In genomic region chr10:88541116-88541626, GRCh38 we compare ENCODE assay signal across 19 cellular contexts. TPM values are rescaled to one million over a fixed set of nuclear protein-coding genes. Genes with fewer than 3 reads are reported as not detected.
DNase-seq lines count a peak whose midpoint lies in the region; ATAC-seq and TF ChIP-seq lines count a peak whose summit lies in the region.
"Had no signal": no experiment of that assay in that cellular context is flagged by ENCODE, and none has a peak within 500 bp of the region (broad histone marks: within the 10 kb centered on the region; RNA-seq: fewer than 3 reads in every experiment).

No MANE protein-coding gene starts in this region.

- H3K36me3 Mint-ChIP-seq in WTC11, result no peaks in the 10 kb centered on the region
- H3K36me3 Mint-ChIP-seq: activated naive CD8-positive, alpha-beta T cell treated with anti-CD3 and anti-CD28 coated beads, Interleukin-2, amount 10 ng/mL, durations not matched to agents 7 days and 5 days; natural killer cell treated with Interleukin-12 subunit alpha and Interleukin-12 subunit beta and Interleukin-15 and Interleukin-18, amount 100 ng/mL, for 72 hours had no signal

- no peaks in the 10 kb centered on the region for H3K36me3 ChIP-seq in adipocyte (ENCODE audit: control insufficient read depth, insufficient read depth, low read length, severe bottlenecking)
- no peaks in the 10 kb centered on the region for H3K36me3 ChIP-seq in right lobe of liver
- H3K36me3 ChIP-seq in stomach, result no peaks in the 10 kb centered on the region

- intact Hi-C loops in right lobe of liver (cut with DNase I) (no loop called here), stomach (cut with DNase I; ENCODE audit: low total_unique reads) (no loop called here)

- no peak overlapping the region for H3K4me3 Mint-ChIP-seq in WTC11
- H3K4me3 Mint-ChIP-seq: activated naive CD8-positive, alpha-beta T cell treated with anti-CD3 and anti-CD28 coated beads, Interleukin-2, amount 10 ng/mL, durations not matched to agents 7 days and 5 days; natural killer cell treated with Interleukin-12 subunit alpha and Interleukin-12 subunit beta and Interleukin-15 and Interleukin-18, amount 100 ng/mL, for 72 hours had no signal

- TF ChIP-seq CTCF in right lobe of liver (IDR thresholded peaks at IDR 0.05) (no peak), stomach (IDR thresholded peaks at IDR 0.05) (no peak), WTC11 (IDR thresholded peaks at IDR 0.05) (no peak)

- H3K4me1 ChIP-seq in adipocyte (ENCODE audit: control insufficient read depth, insufficient read depth, low read length), result peaks cover 58% of the 10 kb centered on the region
- H3K4me1 ChIP-seq in right lobe of liver, result peaks cover 0 to 22% (median 2%) of the 10 kb centered on the region in 4 donors
- H3K4me1 ChIP-seq in stomach, result peaks cover 5 to 29% (median 18%) of the 10 kb centered on the region in 4 donors

- H3K9me3 Mint-ChIP-seq in WTC11, result no peaks in the 10 kb centered on the region
- H3K9me3 Mint-ChIP-seq: activated naive CD8-positive, alpha-beta T cell treated with anti-CD3 and anti-CD28 coated beads, Interleukin-2, amount 10 ng/mL, durations not matched to agents 7 days and 5 days; natural killer cell treated with Interleukin-12 subunit alpha and Interleukin-12 subunit beta and Interleukin-15 and Interleukin-18, amount 100 ng/mL, for 72 hours had no signal

- no peak for DNase-seq in adipocyte (ENCODE audit: low read depth)
- DNase-seq in fibroblast of gingiva (ENCODE audit: low read depth), result peak; percentile 90
- no peak for DNase-seq in right lobe of liver
- DNase-seq in stomach, result no peak
- no peak for DNase-seq in KG1 (lab: John Stamatoyannopoulos, UW)
- DNase-seq in NCI-H187 treated with DMSO at 0.1 percent for 48 hours (lab: John Stamatoyannopoulos, UW), result no peak
- DNase-seq in activated CD4-positive, alpha-beta T cell treated with anti-CD3 and anti-CD28 coated beads for 48 hours, result no peak
- no peak for DNase-seq in WTC11 (ENCODE audit: low spot score)
- DNase-seq: activated CD4-positive, CD25-positive, alpha-beta regulatory T cell; activated naive CD8-positive, alpha-beta T cell treated with anti-CD3 and anti-CD28 coated beads, Interleukin-2, amount 10 ng/mL, durations not matched to agents 7 days and 5 days; H7; islet precursor cell; NCI-H1417; PC-9; stimulated activated CD4-positive, alpha-beta T cell treated with anti-CD3 and anti-CD28 coated beads, Interleukin-12 subunit alpha, Interleukin-12 subunit beta, amount 100 ng/mL, for 4 hours had no signal

- CTCF ChIA-PET in WTC11 (lab: Charles Lee), result interaction anchor here (0.6 kb wide), 1 partner anchor 1742 kb away, joined by 5 read pairs; no protein-coding TSS in a partner anchor

- H3K27ac ChIP-seq in right lobe of liver (peak overlapping the region in 1 of 3 donors; percentile 45), stomach (peak overlapping the region in 4 of 5 donors; percentile 47 to 78 (median 66))
- H3K27ac ChIP-seq: PC-9 had no signal

- peaks cover 5% of the 10 kb centered on the region for H3K4me1 Mint-ChIP-seq in WTC11

- H3K9me3 ChIP-seq in adipocyte (ENCODE audit: control insufficient read depth, low read length) (no peaks in the 10 kb centered on the region), right lobe of liver (no peaks in the 10 kb centered on the region), stomach (no peaks in the 10 kb centered on the region)

- no peak overlapping the region for H3K27ac Mint-ChIP-seq in WTC11
- H3K27ac Mint-ChIP-seq: activated naive CD8-positive, alpha-beta T cell treated with anti-CD3 and anti-CD28 coated beads, Interleukin-2, amount 10 ng/mL, durations not matched to agents 7 days and 5 days; natural killer cell treated with Interleukin-12 subunit alpha and Interleukin-12 subunit beta and Interleukin-15 and Interleukin-18, amount 100 ng/mL, for 72 hours had no signal

- TF ChIP-seq POLR2A in right lobe of liver (IDR thresholded peaks at IDR 0.05), result no peak
- TF ChIP-seq POLR2A in stomach (IDR thresholded peaks at IDR 0.05), result no peak

- peak overlapping the region; percentile 49 for H3K9ac ChIP-seq in adipocyte (ENCODE audit: low read length)

- H3K4me3 ChIP-seq in adipocyte (ENCODE audit: low read length) (peak overlapping the region; percentile 53), right lobe of liver (no peak overlapping the region), stomach (no peak overlapping the region)
- H3K4me3 ChIP-seq: PC-9 had no signal

- TF ChIP-seq EP300 in stomach (IDR thresholded peaks at IDR 0.05), result no peak

- H3K27me3 ChIP-seq in adipocyte (replicated peaks; ENCODE audit: control insufficient read depth, insufficient read depth, low read length) (no peaks in the 10 kb centered on the region), right lobe of liver (no peaks in the 10 kb centered on the region), stomach (no peaks in the 10 kb centered on the region)

- WGBS in right lobe of liver (ENCODE audit: insufficient coverage, low coverage, low lambda C conversion rate, missing lambda C conversion rate), result 15% methylated on average over 5 of the region's 5 CpGs
- WGBS in stomach, 5 donors, result 22 to 46% (median 28%) methylated on average over 5 of the region's 5 CpGs

- H3K27me3 Mint-ChIP-seq in WTC11 (ENCODE audit: low read depth), result no peaks in the 10 kb centered on the region
- H3K27me3 Mint-ChIP-seq: activated naive CD8-positive, alpha-beta T cell treated with anti-CD3 and anti-CD28 coated beads, Interleukin-2, amount 10 ng/mL, durations not matched to agents 7 days and 5 days had no signal

- ATAC-seq in right lobe of liver, result peak; percentile 69 to 88 (median 80)
- ATAC-seq in WTC11, result no peak
- ATAC-seq: natural killer cell treated with Interleukin-12 subunit alpha and Interleukin-12 subunit beta and Interleukin-15 and Interleukin-18, amount 100 ng/mL, for 72 hours had no signal

- POLR2A ChIA-PET in WTC11 (lab: Charles Lee), result no interaction called here

TF ChIP-seq in WTC11, 78 proteins besides CTCF, POLR2A, EP300 and RAD21 (continues in another document):
- TF ChIP-seq TCF7 (CRISPR knock-in tag; IDR thresholded peaks at IDR 0.05; ENCODE audit: low read depth) (no peak), ZBTB21 (CRISPR knock-in tag; IDR thresholded peaks at IDR 0.05; ENCODE audit: borderline replicate concordance) (no peak), TEAD1 (CRISPR knock-in tag; IDR thresholded peaks at IDR 0.05) (no peak), MXD4 (CRISPR knock-in tag; IDR thresholded peaks at IDR 0.05; ENCODE audit: borderline replicate concordance) (no peak), ZNF416 (CRISPR knock-in tag; IDR thresholded peaks at IDR 0.05) (no peak), JAZF1 (CRISPR knock-in tag; IDR thresholded peaks at IDR 0.05) (no peak), NFYB (CRISPR knock-in tag; conservative IDR thresholded peaks at IDR 0.05; ENCODE audit: low read depth) (no peak), ESRRA (CRISPR knock-in tag; IDR thresholded peaks at IDR 0.05; ENCODE audit: borderline replicate concordance) (no peak), SMAD3 (CRISPR knock-in tag; IDR thresholded peaks at IDR 0.05; ENCODE audit: borderline replicate concordance) (no peak), ETV6 (CRISPR knock-in tag; IDR thresholded peaks at IDR 0.05) (no peak), ZNF219 (CRISPR knock-in tag; IDR thresholded peaks at IDR 0.05; ENCODE audit: borderline replicate concordance) (no peak), GRHL2 (CRISPR knock-in tag; IDR thresholded peaks at IDR 0.05; ENCODE audit: insufficient replicate concordance, severe bottlenecking) (no peak)
- TF ChIP-seq, protein P1, sequence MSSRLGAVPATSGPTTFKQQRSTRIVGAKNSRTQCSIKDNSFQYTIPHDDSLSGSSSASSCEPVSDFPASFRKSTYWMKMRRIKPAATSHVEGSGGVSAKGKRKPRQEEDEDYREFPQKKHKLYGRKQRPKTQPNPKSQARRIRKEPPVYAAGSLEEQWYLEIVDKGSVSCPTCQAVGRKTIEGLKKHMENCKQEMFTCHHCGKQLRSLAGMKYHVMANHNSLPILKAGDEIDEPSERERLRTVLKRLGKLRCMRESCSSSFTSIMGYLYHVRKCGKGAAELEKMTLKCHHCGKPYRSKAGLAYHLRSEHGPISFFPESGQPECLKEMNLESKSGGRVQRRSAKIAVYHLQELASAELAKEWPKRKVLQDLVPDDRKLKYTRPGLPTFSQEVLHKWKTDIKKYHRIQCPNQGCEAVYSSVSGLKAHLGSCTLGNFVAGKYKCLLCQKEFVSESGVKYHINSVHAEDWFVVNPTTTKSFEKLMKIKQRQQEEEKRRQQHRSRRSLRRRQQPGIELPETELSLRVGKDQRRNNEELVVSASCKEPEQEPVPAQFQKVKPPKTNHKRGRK (CRISPR knock-in tag; IDR thresholded peaks at IDR 0.05; ENCODE audit: borderline replicate concordance), result no peak
- TF ChIP-seq, protein P2, sequence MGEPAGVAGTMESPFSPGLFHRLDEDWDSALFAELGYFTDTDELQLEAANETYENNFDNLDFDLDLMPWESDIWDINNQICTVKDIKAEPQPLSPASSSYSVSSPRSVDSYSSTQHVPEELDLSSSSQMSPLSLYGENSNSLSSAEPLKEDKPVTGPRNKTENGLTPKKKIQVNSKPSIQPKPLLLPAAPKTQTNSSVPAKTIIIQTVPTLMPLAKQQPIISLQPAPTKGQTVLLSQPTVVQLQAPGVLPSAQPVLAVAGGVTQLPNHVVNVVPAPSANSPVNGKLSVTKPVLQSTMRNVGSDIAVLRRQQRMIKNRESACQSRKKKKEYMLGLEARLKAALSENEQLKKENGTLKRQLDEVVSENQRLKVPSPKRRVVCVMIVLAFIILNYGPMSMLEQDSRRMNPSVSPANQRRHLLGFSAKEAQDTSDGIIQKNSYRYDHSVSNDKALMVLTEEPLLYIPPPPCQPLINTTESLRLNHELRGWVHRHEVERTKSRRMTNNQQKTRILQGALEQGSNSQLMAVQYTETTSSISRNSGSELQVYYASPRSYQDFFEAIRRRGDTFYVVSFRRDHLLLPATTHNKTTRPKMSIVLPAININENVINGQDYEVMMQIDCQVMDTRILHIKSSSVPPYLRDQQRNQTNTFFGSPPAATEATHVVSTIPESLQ (CRISPR knock-in tag; IDR thresholded peaks at IDR 0.05), result no peak
- TF ChIP-seq, protein P3, sequence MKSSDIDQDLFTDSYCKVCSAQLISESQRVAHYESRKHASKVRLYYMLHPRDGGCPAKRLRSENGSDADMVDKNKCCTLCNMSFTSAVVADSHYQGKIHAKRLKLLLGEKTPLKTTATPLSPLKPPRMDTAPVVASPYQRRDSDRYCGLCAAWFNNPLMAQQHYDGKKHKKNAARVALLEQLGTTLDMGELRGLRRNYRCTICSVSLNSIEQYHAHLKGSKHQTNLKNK (CRISPR knock-in tag; IDR thresholded peaks at IDR 0.05), result no peak

RNA-seq across cellular contexts. Expression of gene RNLS, which starts 41.9 kb away (rescaled TPM):
- total RNA-seq in right lobe of liver, result 10 to 100 TPM in 1 of 6 experiments, 1 to 10 TPM in 5; 5.9 to 10.5 (median 7.3) TPM
- total RNA-seq in stomach, result 10 to 100 TPM in 1 of 5 donors, 1 to 10 TPM in 2, not detected in 2; 6.7 to 12.0 (median 9.5) TPM
- 10 to 100 TPM; 11.2 to 21.5 (median 18.5) TPM for polyA plus RNA-seq in stomach
- total RNA-seq in WTC11 (2021), result 8.7 to 9.2 TPM (median 8.7 TPM) in 3 replicates
- total RNA-seq: PC-9 had no signal

RNA-seq across cellular contexts. Expression of gene LIPJ, which starts 45.4 kb away (rescaled TPM):
- under 1 TPM; 0.06 to 0.42 (median 0.21) TPM for total RNA-seq in right lobe of liver
- 1 to 10 TPM in 1 of 5 donors, under 1 TPM in 1, not detected in 3; 0.92 to 5.3 TPM for total RNA-seq in stomach
- polyA plus RNA-seq in stomach, result under 1 TPM in 1 of 3 donors, not detected in 2; 0.55 TPM
- total RNA-seq in WTC11 (2021), result 0.09 TPM in 1 of 3 replicates, not detected in the others
- total RNA-seq: dermis microvascular lymphatic vessel endothelial cell; glomerular endothelial cell; H7; natural killer cell treated with Interleukin-12 subunit alpha and Interleukin-12 subunit beta and Interleukin-15 and Interleukin-18, amount 100 ng/mL, for 72 hours; NCI-H460; PC-9 had no signal
